8 cellular contexts compared by ENCODE assay signal in the genomic region with DNA sequence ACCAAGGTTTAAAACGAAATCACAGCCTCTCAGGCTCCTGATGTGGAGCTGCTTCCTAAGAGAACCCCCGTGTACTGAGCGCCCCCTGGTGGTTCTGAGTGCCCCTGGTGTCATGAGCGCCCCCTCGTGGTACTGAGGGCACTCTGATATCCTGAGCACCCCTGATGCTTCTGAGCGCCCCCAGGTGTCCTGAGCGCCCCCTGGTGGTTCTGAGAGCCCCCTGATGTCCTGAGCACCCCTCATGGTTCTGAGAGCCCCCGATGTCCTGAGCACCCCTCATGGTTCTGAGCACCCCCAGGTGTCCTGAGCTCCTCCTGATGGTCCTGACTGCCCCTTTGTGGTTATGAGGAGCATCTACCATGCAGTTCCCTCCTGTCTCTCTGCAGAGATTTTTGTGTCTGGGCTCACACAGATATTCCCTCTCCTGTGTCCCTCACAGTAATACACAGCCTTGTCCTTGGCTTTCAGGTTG.
DNase-seq lines count a peak whose midpoint lies in the region; ATAC-seq and FAIRE-seq lines count a peak whose summit lies in the region.
"Not testable (repeated sequence)": the region's sequence is repeated elsewhere in the genome, so short reads cannot be mapped to it uniquely, and the experiment has no call there.

No MANE protein-coding gene starts in this region.

- not testable (repeated sequence) for H3K4me3 Mint-ChIP-seq in memory B cell

- DNase-seq in AML-193 (lab: John Stamatoyannopoulos, UW), result peak; percentile 10 to 32
- not testable (repeated sequence) for DNase-seq in GM18507 (ENCODE audit: extremely low spot score, insufficient read length, low read depth)
- DNase-seq in NCI-H2029 (lab: John Stamatoyannopoulos, UW), result peak; percentile 48
- peak; percentile 84 for DNase-seq in T-helper 9 cell
- peak; percentile 85 for DNase-seq in activated T-cell treated with anti-CD3 and anti-CD28 coated beads, Interleukin-2, amount 50 U/mL, for 1 hour
- DNase-seq in effector CD8-positive, alpha-beta T cell (lab: John Stamatoyannopoulos, UW), result peak; percentile 78
- DNase-seq in memory B cell (ENCODE audit: low spot score in 2 of 2), result peak; percentile 86 to 89
- peak; percentile 41 for DNase-seq in stimulated activated CD8-positive, alpha-beta memory T cell treated with anti-CD3 and anti-CD28 coated beads, Interleukin-12 subunit alpha, Interleukin-12 subunit beta, amount 100 ng/mL, for 1 hour (ENCODE audit: low read depth)

- H3K4me1 Mint-ChIP-seq in memory B cell, result not testable (repeated sequence)

- not testable (repeated sequence) for H3K9me3 Mint-ChIP-seq in memory B cell

- H3K36me3 Mint-ChIP-seq in memory B cell, result not testable (repeated sequence)

- peak; percentile 24 for FAIRE-seq in GM18507 (lab: Jason Lieb, UNC)

- peaks cover 29% of the 10 kb centered on the region for H3K27me3 Mint-ChIP-seq in memory B cell

- not testable (repeated sequence) for H3K27ac Mint-ChIP-seq in memory B cell

- peak; percentile 95 for ATAC-seq in memory B cell (ENCODE audit: low read depth)
